In genomic region chr2:112609320-112609719, GRCh38 we compare ENCODE assay signal across 4 cellular contexts. TPM values are rescaled to one million over a fixed set of nuclear protein-coding genes. Genes with fewer than 3 reads are reported as not detected.
DNase-seq lines count a peak whose midpoint lies in the region; TF ChIP-seq lines count a peak whose summit lies in the region.
"Not testable (repeated sequence)": the region's sequence is repeated elsewhere in the genome, so short reads cannot be mapped to it uniquely, and the experiment has no call there.

No MANE protein-coding gene starts in this region.

- not testable (repeated sequence) for H3K4me3 ChIP-seq in sigmoid colon

- 91 to 98% methylated on average over 4 of the region's 4 CpGs for WGBS in sigmoid colon, 2 donors

- not testable (repeated sequence) for H3K4me3 Mint-ChIP-seq in endothelial cell (ENCODE audit: unreplicated experiment); progenitor cell of endocrine pancreas (ENCODE audit: low read depth)

- H3K4me1 ChIP-seq in sigmoid colon: not testable (repeated sequence)

- TF ChIP-seq CTCF in endothelial cell (IDR thresholded peaks at IDR 0.05; ENCODE audit: unreplicated experiment); progenitor cell of endocrine pancreas (IDR thresholded peaks at IDR 0.05; ENCODE audit: unreplicated experiment); sigmoid colon (IDR thresholded peaks at IDR 0.05): not testable (repeated sequence)

- not testable (repeated sequence) for H3K9me3 ChIP-seq in sigmoid colon

- not testable (repeated sequence) for H3K36me3 ChIP-seq in sigmoid colon

- not testable (repeated sequence) for H3K36me3 Mint-ChIP-seq in endothelial cell (ENCODE audit: low read depth, unreplicated experiment); progenitor cell of endocrine pancreas (ENCODE audit: insufficient read depth)

- H3K27me3 Mint-ChIP-seq in endothelial cell (ENCODE audit: unreplicated experiment); progenitor cell of endocrine pancreas: not testable (repeated sequence)

- H3K27ac Mint-ChIP-seq in endothelial cell (ENCODE audit: unreplicated experiment): peak overlapping the region; percentile 24
- peak overlapping the region; percentile 33 for H3K27ac Mint-ChIP-seq in progenitor cell of endocrine pancreas

- not testable (repeated sequence) for H3K27ac ChIP-seq in sigmoid colon

- H3K9me3 Mint-ChIP-seq in endothelial cell (ENCODE audit: unreplicated experiment); progenitor cell of endocrine pancreas (ENCODE audit: low read depth): not testable (repeated sequence)

- not testable (repeated sequence) for DNase-seq in endothelial cell (ENCODE audit: low spot score); progenitor cell of endocrine pancreas (ENCODE audit: low spot score, unreplicated experiment)
- DNase-seq in cardiac septum (ENCODE audit: low spot score): peak; percentile 10
- peak; percentile 11 for DNase-seq in sigmoid colon

- not testable (repeated sequence) for TF ChIP-seq POLR2A in sigmoid colon (IDR thresholded peaks at IDR 0.05)

- not testable (repeated sequence) for TF ChIP-seq EP300 in sigmoid colon (IDR thresholded peaks at IDR 0.05)

- not testable (repeated sequence) for H3K27me3 ChIP-seq in sigmoid colon

- H3K4me1 Mint-ChIP-seq in endothelial cell (ENCODE audit: unreplicated experiment); progenitor cell of endocrine pancreas (ENCODE audit: low read depth): not testable (repeated sequence)

- intact Hi-C loops in cardiac septum (cut with DNase I); sigmoid colon (cut with DNase I): not testable (repeated sequence)

RNA-seq across cellular contexts. Expression of gene CHCHD5, which starts 24.9 kb away (rescaled TPM):
- 27.4 TPM for total RNA-seq in endothelial cell (ENCODE audit: unreplicated experiment)
- 24.9 TPM for total RNA-seq in cardiac septum
- 37.0 and 38.4 TPM in 2 replicates for total RNA-seq in progenitor cell of endocrine pancreas
- total RNA-seq in sigmoid colon: 10 to 100 TPM; 13.8 to 36.4 (median 25.3) TPM
- polyA plus RNA-seq in sigmoid colon: 10 to 100 TPM; 41.8 to 62.5 (median 43.0) TPM

RNA-seq across cellular contexts. Expression of gene SLC20A1, which starts 36.4 kb away (rescaled TPM):
- total RNA-seq in endothelial cell (ENCODE audit: unreplicated experiment): 255 TPM
- 26.1 TPM for total RNA-seq in cardiac septum
- total RNA-seq in progenitor cell of endocrine pancreas: 56.0 and 62.0 TPM in 2 replicates
- 10 to 100 TPM; 11.4 to 25.1 (median 14.3) TPM for total RNA-seq in sigmoid colon
- polyA plus RNA-seq in sigmoid colon: 10 to 100 TPM; 18.0 to 34.9 (median 31.0) TPM
